27 cellular contexts compared by ENCODE assay signal in the genomic region with DNA sequence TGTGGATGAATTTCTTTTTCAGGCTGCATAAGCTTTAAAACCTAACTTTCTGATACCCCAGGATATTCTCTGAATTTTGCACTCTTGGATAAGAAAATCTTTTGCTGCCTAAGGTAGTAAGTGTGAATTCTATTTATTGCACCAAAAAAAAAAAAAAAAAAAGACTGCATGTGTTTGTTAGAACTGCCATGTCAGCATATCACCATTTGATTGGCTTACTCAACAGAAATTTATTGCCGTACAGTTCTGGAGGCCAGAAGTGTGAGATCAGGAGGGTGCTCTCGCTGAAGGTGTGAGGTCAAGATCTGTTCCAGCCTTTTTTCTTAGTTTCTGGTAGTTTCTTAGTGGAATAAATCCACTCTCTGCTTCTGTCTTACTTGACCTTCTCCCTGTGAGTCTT.
DNase-seq lines count a peak whose midpoint lies in the region; ATAC-seq, FAIRE-seq and TF ChIP-seq lines count a peak whose summit lies in the region.
"Had no signal": no experiment of that assay in that cellular context is flagged by ENCODE, and none has a peak within 500 bp of the region (broad histone marks: within the 10 kb centered on the region; RNA-seq: fewer than 3 reads in every experiment).

No MANE protein-coding gene starts in this region.

- no peak for ATAC-seq in HepG2
- ATAC-seq in right lobe of liver, result no peak
- no peak for ATAC-seq in K562
- ATAC-seq in activated T-cell treated with anti-CD3 and anti-CD28 coated beads, Interleukin-2, amount 50 U/mL, for 72 hours (replicated peaks in 1 of 2), result no peak
- ATAC-seq: GM12878 had no signal

- H2AFZ ChIP-seq in HepG2 (ENCODE audit: low read length) (no peak overlapping the region), K562 (ENCODE audit: low read depth, low read length) (no peak overlapping the region)

- H3K4me1 ChIP-seq in HepG2 (ENCODE audit: insufficient read depth, low read length), result no peaks in the 10 kb centered on the region
- no peaks in the 10 kb centered on the region for H3K4me1 ChIP-seq in right lobe of liver
- H3K4me1 ChIP-seq in K562 (replicated peaks in 1 of 2; ENCODE audit: control insufficient read depth in 2 of 2, insufficient read depth in 2 of 2, low read length in 2 of 2), result no peaks in the 10 kb centered on the region
- H3K4me1 ChIP-seq: BE2C, BLaER1 had no signal

- H3K79me2 ChIP-seq in HepG2 (ENCODE audit: insufficient read depth, low read length), result no peaks in the 10 kb centered on the region
- H3K79me2 ChIP-seq in K562 (ENCODE audit: control insufficient read depth, insufficient read depth, low read length), result no peaks in the 10 kb centered on the region

- H3K36me3 ChIP-seq in HepG2 (replicated peaks in 1 of 2; ENCODE audit: control insufficient read depth in 1 of 2, insufficient read depth in 2 of 2, low read length in 2 of 2) (no peaks in the 10 kb centered on the region), right lobe of liver (no peaks in the 10 kb centered on the region), K562 (ENCODE audit: control insufficient read depth, insufficient read depth, low read length) (no peaks in the 10 kb centered on the region)
- H3K36me3 ChIP-seq: BE2C, BLaER1 had no signal

- TF ChIP-seq CTCF in HepG2 (CRISPR knock-in tag; IDR thresholded peaks at IDR 0.05) (no peak), right lobe of liver (IDR thresholded peaks at IDR 0.05) (no peak), K562 (IDR thresholded peaks at IDR 0.05 in 2 of 3, conservative IDR thresholded peaks at IDR 0.05 in 1 of 3; ENCODE audit: insufficient read depth in 2 of 3, low read depth in 1 of 3, low read length in 3 of 3) (no peak), nephron progenitor cell (IDR thresholded peaks at IDR 0.05) (no peak)

- H3K9me3 ChIP-seq in HepG2 (ENCODE audit: low read length) (peaks cover 48% of the 10 kb centered on the region), right lobe of liver (no peaks in the 10 kb centered on the region), K562 (replicated peaks; ENCODE audit: control insufficient read depth, insufficient read depth, low read depth, low read length) (no peaks in the 10 kb centered on the region)
- H3K9me3 ChIP-seq: BE2C had no signal

- no peak overlapping the region for H3K4me3 Mint-ChIP-seq in nephron progenitor cell
- H3K4me3 Mint-ChIP-seq in activated T-cell treated with anti-CD3 and anti-CD28 coated beads, Interleukin-2, amount 50 U/mL, for 72 hours, result no peak overlapping the region
- H3K4me3 Mint-ChIP-seq: CD14-positive monocyte; CD4-positive, alpha-beta memory T cell; CD4-positive, CD25-positive, alpha-beta regulatory T cell; CD8-positive, alpha-beta memory T cell had no signal

- no peak overlapping the region for H3K4me2 ChIP-seq in HepG2 (ENCODE audit: low read depth, low read length)
- no peak overlapping the region for H3K4me2 ChIP-seq in K562 (ENCODE audit: insufficient read depth, low read length)
- H3K4me2 ChIP-seq: BLaER1 had no signal

- no peaks in the 10 kb centered on the region for H3K36me3 Mint-ChIP-seq in nephron progenitor cell (ENCODE audit: low read depth)
- peaks cover 1% of the 10 kb centered on the region in 2 donors for H3K36me3 Mint-ChIP-seq in activated T-cell treated with anti-CD3 and anti-CD28 coated beads, Interleukin-2, amount 50 U/mL, for 72 hours (ENCODE audit: insufficient read depth in 2 of 2)
- H3K36me3 Mint-ChIP-seq: CD14-positive monocyte; CD4-positive, alpha-beta memory T cell; CD4-positive, CD25-positive, alpha-beta regulatory T cell; CD8-positive, alpha-beta memory T cell had no signal

- 0% methylated on average over 1 of the region's 2 CpGs for WGBS in HepG2 (ENCODE audit: low lambda C conversion rate)
- WGBS in right lobe of liver (ENCODE audit: insufficient coverage, low coverage, low lambda C conversion rate, missing lambda C conversion rate), result 62% methylated on average over 2 of the region's 2 CpGs
- 7% methylated on average over 2 of the region's 2 CpGs for WGBS in K562 (ENCODE audit: insufficient coverage, low coverage, missing lambda C conversion rate)

- no peak for TF ChIP-seq POLR2A in HepG2 (IDR thresholded peaks at IDR 0.05; ENCODE audit: insufficient read depth in 1 of 2, low read depth in 2 of 2, low read length in 2 of 2)
- no peak for TF ChIP-seq POLR2A in right lobe of liver (IDR thresholded peaks at IDR 0.05)
- no peak for TF ChIP-seq POLR2A in K562 (conservative IDR thresholded peaks at IDR 0.05)

- H3K4me3 ChIP-seq in HepG2 (replicated peaks in 1 of 3; ENCODE audit: insufficient read depth in 1 of 3, low read depth in 2 of 3, low read length in 3 of 3), result no peak overlapping the region
- H3K4me3 ChIP-seq in right lobe of liver, result no peak overlapping the region
- H3K4me3 ChIP-seq in K562, result no peak overlapping the region
- H3K4me3 ChIP-seq: BLaER1, GM12878 had no signal

- POLR2A ChIA-PET in HepG2 (lab: Yijun Ruan, JAX), result no interaction called here
- POLR2A ChIA-PET in K562 (lab: Yijun Ruan, JAX), result no interaction called here

- H3K9me1 ChIP-seq in K562 (ENCODE audit: control insufficient read depth, insufficient read depth, low read length), result no peaks in the 10 kb centered on the region

- TF ChIP-seq RAD21 in HepG2 (CRISPR knock-in tag; IDR thresholded peaks at IDR 0.05) (no peak), K562 (CRISPR knock-in tag; conservative IDR thresholded peaks at IDR 0.05 in 1 of 2, IDR thresholded peaks at IDR 0.05 in 1 of 2) (no peak)

- H3K9ac ChIP-seq in HepG2 (ENCODE audit: insufficient read depth, low read depth, low read length) (no peak overlapping the region), K562 (ENCODE audit: insufficient read depth in 1 of 2, low read depth in 2 of 2, low read length in 2 of 2) (no peak overlapping the region)
- H3K9ac ChIP-seq: BLaER1 had no signal

- no peak overlapping the region for H3K27ac ChIP-seq in HepG2 (ENCODE audit: extremely low read length, insufficient read depth, low read length)
- H3K27ac ChIP-seq in right lobe of liver, result no peak overlapping the region
- no peak overlapping the region for H3K27ac ChIP-seq in K562 (ENCODE audit: extremely low read depth, low read depth, low read length)
- H3K27ac ChIP-seq: 22Rv1, BLaER1 had no signal

- BruUV-seq in HepG2 (replicated peaks; lab: Mats Ljungman, UMichigan) (no TSS peak), K562 (replicated peaks; lab: Mats Ljungman, UMichigan) (no TSS peak)

- FAIRE-seq in HepG2 (lab: Jason Lieb, UNC) (no peak), K562 (lab: Jason Lieb, UNC) (no peak)
- FAIRE-seq: GM12878, GM12892, GM18507, GM19239 had no signal

- H3K27me3 ChIP-seq in HepG2 (ENCODE audit: control insufficient read depth in 1 of 2, insufficient read depth in 2 of 2, low read length in 2 of 2) (no peaks in the 10 kb centered on the region), right lobe of liver (no peaks in the 10 kb centered on the region), K562 (ENCODE audit: control insufficient read depth in 2 of 2, insufficient read depth in 2 of 2, low read length in 2 of 2) (no peaks in the 10 kb centered on the region)
- H3K27me3 ChIP-seq: BE2C, BLaER1 had no signal

- in situ Hi-C loops in HepG2 (cut with HindIII; ENCODE audit: extremely low pct_ligation_motif_present, low pct_unique_long_range_greater_than_20kb), result no loop called here
- in situ Hi-C loops in K562 (cut with MboI), result no loop called here

- no peak for TF ChIP-seq EP300 in HepG2 (IDR thresholded peaks at IDR 0.05; ENCODE audit: low read depth in 2 of 2, low read length in 2 of 2)
- no peak for TF ChIP-seq EP300 in HepG2 (CRISPR knock-in tag; IDR thresholded peaks at IDR 0.05; ENCODE audit: borderline replicate concordance)
- TF ChIP-seq EP300 in K562 (IDR thresholded peaks at IDR 0.05; ENCODE audit: low read length), result no peak

- H4K20me1 ChIP-seq in HepG2 (ENCODE audit: insufficient read depth, low read length) (no peaks in the 10 kb centered on the region), K562 (replicated peaks; ENCODE audit: control insufficient read depth, insufficient read depth, low read length) (no peaks in the 10 kb centered on the region)
- H4K20me1 ChIP-seq: BLaER1 had no signal

- DNase-seq in HepG2 (ENCODE audit: low spot score) (no peak), right lobe of liver (no peak), K562 (ENCODE audit: extremely low read depth in 1 of 4, low spot score in 3 of 4) (no peak), nephron progenitor cell (no peak), ecto neural progenitor cell (ENCODE audit: low spot score) (no peak)
- DNase-seq in activated T-cell treated with anti-CD3 and anti-CD28 coated beads, Interleukin-2, amount 50 U/mL, for 72 hours, result no peak
- DNase-seq: ACHN; BE2C; C1 segment of cervical spinal cord; CD4-positive, alpha-beta memory T cell; CD4-positive, CD25-positive, alpha-beta regulatory T cell; CD8-positive, alpha-beta memory T cell; COR-L47; DMS 273 treated with DMSO at 0.1 percent for 48 hours; DMS153; DMS53; DMS79; DND-41; EL; GDM1 had no signal

- peaks cover 7% of the 10 kb centered on the region for H3K27me3 Mint-ChIP-seq in nephron progenitor cell (ENCODE audit: low read depth, poor library complexity)
- no peaks in the 10 kb centered on the region for H3K27me3 Mint-ChIP-seq in activated T-cell treated with anti-CD3 and anti-CD28 coated beads, Interleukin-2, amount 50 U/mL, for 72 hours (ENCODE audit: low read depth)
- H3K27me3 Mint-ChIP-seq: CD4-positive, alpha-beta memory T cell; CD4-positive, CD25-positive, alpha-beta regulatory T cell; CD8-positive, alpha-beta memory T cell had no signal

- H3K4me1 Mint-ChIP-seq in nephron progenitor cell, result no peaks in the 10 kb centered on the region
- no peaks in the 10 kb centered on the region for H3K4me1 Mint-ChIP-seq in activated T-cell treated with anti-CD3 and anti-CD28 coated beads, Interleukin-2, amount 50 U/mL, for 72 hours (ENCODE audit: low read depth)
- H3K4me1 Mint-ChIP-seq: CD14-positive monocyte; CD4-positive, alpha-beta memory T cell; CD4-positive, CD25-positive, alpha-beta regulatory T cell; CD8-positive, alpha-beta memory T cell had no signal

- peak overlapping the region; percentile 61 for H3K27ac Mint-ChIP-seq in nephron progenitor cell
- H3K27ac Mint-ChIP-seq in activated T-cell treated with anti-CD3 and anti-CD28 coated beads, Interleukin-2, amount 50 U/mL, for 72 hours, result no peak overlapping the region
- H3K27ac Mint-ChIP-seq: CD14-positive monocyte; CD4-positive, alpha-beta memory T cell; CD4-positive, CD25-positive, alpha-beta regulatory T cell; CD8-positive, alpha-beta memory T cell had no signal

- CTCF ChIA-PET in HepG2 (lab: Yijun Ruan, JAX; ENCODE audit: low intra/inter-chr PET ratio, low total read pairs), result no interaction called here
- CTCF ChIA-PET in K562 (lab: Yijun Ruan, JAX; ENCODE audit: low intra/inter-chr PET ratio), result no interaction called here

- intact Hi-C loops in HepG2 (cut with micrococcal nuclease; ENCODE audit: unreplicated experiment) (no loop called here), right lobe of liver (cut with DNase I) (no loop called here), K562 (cut with micrococcal nuclease) (no loop called here)

- peaks cover 7% of the 10 kb centered on the region for H3K9me3 Mint-ChIP-seq in nephron progenitor cell
- H3K9me3 Mint-ChIP-seq in activated T-cell treated with anti-CD3 and anti-CD28 coated beads, Interleukin-2, amount 50 U/mL, for 72 hours, result peaks cover 3 to 5% of the 10 kb centered on the region in 2 donors

TF ChIP-seq in HepG2, 621 proteins besides CTCF, POLR2A, EP300 and RAD21 (continues in another document):
- TF ChIP-seq MAFK (conservative IDR thresholded peaks at IDR 0.05 in 1 of 2, IDR thresholded peaks at IDR 0.05 in 1 of 2; ENCODE audit: low read length in 2 of 2), result peak; percentile 76 to 91
